ENCODE assay signal across 14 cellular contexts in the genomic region with DNA sequence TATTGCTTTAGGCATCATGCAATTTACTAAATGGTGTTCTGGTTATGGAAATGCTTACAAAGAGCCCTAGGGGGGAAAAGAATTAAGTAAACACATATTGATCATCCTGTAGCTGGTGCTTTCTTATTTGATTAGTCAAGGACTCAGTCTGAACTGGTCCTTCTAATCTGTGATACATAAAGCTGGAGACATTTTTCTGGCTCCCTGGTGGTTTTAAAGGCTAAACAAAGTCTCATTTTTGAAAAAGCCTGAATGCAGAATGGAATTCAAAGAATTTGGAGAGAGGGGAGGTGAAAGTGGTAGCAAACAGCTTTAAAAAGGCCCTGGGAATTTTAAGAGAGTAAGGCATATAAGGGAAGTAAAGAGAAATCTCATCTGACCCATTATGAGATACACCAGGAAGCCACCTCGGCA.
DNase-seq lines count a peak whose midpoint lies in the region; ATAC-seq and TF ChIP-seq lines count a peak whose summit lies in the region.
"Had no signal": no experiment of that assay in that cellular context is flagged by ENCODE, and none has a peak within 500 bp of the region (broad histone marks: within the 10 kb centered on the region; RNA-seq: fewer than 3 reads in every experiment).

No MANE protein-coding gene starts in this region.

- CTCF ChIA-PET in RWPE1 (lab: Yijun Ruan, JAX) = no interaction called here

- intact Hi-C loops in transverse colon (cut with DNase I; ENCODE audit: low total_unique reads) = no loop called here

- H3K27ac ChIP-seq in transverse colon = peak overlapping the region in 1 of 4 donors; percentile 10
- no peak overlapping the region for H3K27ac ChIP-seq in RWPE1

- peak; percentile 47; the same call in 1 of the 2 replicates for TF ChIP-seq EP300 in Ishikawa (IDR thresholded peaks at IDR 0.05; ENCODE audit: borderline replicate concordance)
- TF ChIP-seq EP300 in transverse colon (IDR thresholded peaks at IDR 0.05; ENCODE audit: low read depth) = no peak

- H3K36me3 Mint-ChIP-seq in neural crest cell (ENCODE audit: low read depth) = peaks cover 3% of the 10 kb centered on the region

- DNase-seq in AG09309 (ENCODE audit: low read depth) (peak; percentile 28), choroid plexus epithelial cell (ENCODE audit: low read depth) (peak; percentile 85), neural crest cell (ENCODE audit: low read depth, low spot score) (no peak), amygdala (lab: John Stamatoyannopoulos, UW) (no peak), transverse colon (no peak), RWPE1 (ENCODE audit: low spot score) (no peak)
- DNase-seq: Caco-2, cerebellar nuclear complex, hippocampal formation, NCI-H446 had no signal

- no peaks in the 10 kb centered on the region for H3K9me3 ChIP-seq in transverse colon
- H3K9me3 ChIP-seq: Caco-2 had no signal

- in situ Hi-C loops in transverse colon (cut with MboI; ENCODE audit: low pct_ligation_motif_present in 1 of 4, low pct_unique_long_range_greater_than_20kb in 1 of 4, low sequenced_read_pairs in 3 of 4) = no loop called here

- WGBS in transverse colon (ENCODE audit: low coverage in 1 of 2), 2 donors = 43 to 76% methylated on average over 1 of the region's 1 CpG

- TF ChIP-seq POLR2A in transverse colon (IDR thresholded peaks at IDR 0.05) = no peak

- no peaks in the 10 kb centered on the region for H3K27me3 ChIP-seq in transverse colon

- no peaks in the 10 kb centered on the region for H3K9me3 Mint-ChIP-seq in neural crest cell
- H3K9me3 Mint-ChIP-seq: T-helper 1 cell treated with Interleukin-12 subunit alpha and Interleukin-12 subunit beta and Interleukin-4 antibody, amounts not matched to agents 30 μg/mL and 1 μg/mL, for 36 hours had no signal

- TF ChIP-seq RAD21 in Ishikawa (IDR thresholded peaks at IDR 0.05; ENCODE audit: low read depth) = no peak; the same call in 1 of the 2 replicates

- ATAC-seq in GM21825 (IDR thresholded peaks at IDR 0.05; ENCODE audit: unreplicated experiment) = no peak
- ATAC-seq: HCT116 had no signal

- H3K36me3 ChIP-seq in transverse colon = no peaks in the 10 kb centered on the region

- H3K4me1 Mint-ChIP-seq in neural crest cell = peaks cover 30% of the 10 kb centered on the region

- H3K4me3 ChIP-seq in AG09309 (ENCODE audit: control insufficient read depth, low read depth, low read length) (no peak overlapping the region), choroid plexus epithelial cell (ENCODE audit: low read depth, low read length) (no peak overlapping the region), transverse colon (no peak overlapping the region)

- peak overlapping the region; percentile 95 for H3K27ac Mint-ChIP-seq in neural crest cell (ENCODE audit: unreplicated experiment)
- H3K27ac Mint-ChIP-seq: T-helper 1 cell treated with Interleukin-12 subunit alpha and Interleukin-12 subunit beta and Interleukin-4 antibody, amounts not matched to agents 30 μg/mL and 1 μg/mL, for 36 hours had no signal

- POLR2A ChIA-PET in RWPE1 (lab: Yijun Ruan, JAX; ENCODE audit: low non-redundant PET) = no interaction called here

- H3K27me3 Mint-ChIP-seq in neural crest cell (ENCODE audit: low read depth) = no peaks in the 10 kb centered on the region

- no peak for TF ChIP-seq CTCF in AG09309 (IDR thresholded peaks at IDR 0.05; ENCODE audit: control insufficient read depth, insufficient read depth, low read depth, low read length, missing control alignments)
- no peak for TF ChIP-seq CTCF in choroid plexus epithelial cell (conservative IDR thresholded peaks at IDR 0.05; ENCODE audit: low read depth, low read length)
- no peak for TF ChIP-seq CTCF in neural crest cell (conservative IDR thresholded peaks at IDR 0.05)
- TF ChIP-seq CTCF in transverse colon (IDR thresholded peaks at IDR 0.05) = no peak
- no peak for TF ChIP-seq CTCF in RWPE1 (conservative IDR thresholded peaks at IDR 0.05; ENCODE audit: low read depth)

- no peak overlapping the region for H3K4me3 Mint-ChIP-seq in neural crest cell
- H3K4me3 Mint-ChIP-seq: T-helper 1 cell treated with Interleukin-12 subunit alpha and Interleukin-12 subunit beta and Interleukin-4 antibody, amounts not matched to agents 30 μg/mL and 1 μg/mL, for 36 hours had no signal

- H3K4me1 ChIP-seq in transverse colon = peaks cover 0 to 14% (median 3%) of the 10 kb centered on the region in 4 donors
- H3K4me1 ChIP-seq: Caco-2 had no signal

TF ChIP-seq in Ishikawa, 13 proteins besides CTCF, POLR2A, EP300 and RAD21:
- TF ChIP-seq TEAD4 (IDR thresholded peaks at IDR 0.05) (peak; percentile 90), EGR1 (IDR thresholded peaks at IDR 0.05) (no peak)
TF ChIP-seq in Ishikawa: peak in this region for 1.

Comparison
In these comparisons a context has a peak if more than half of its experiments do, and no peak if none do; other contexts are left out.
1. DNase-seq: peak in AG09309 (single experiment) and choroid plexus epithelial cell (single experiment); none in neural crest cell (single experiment), amygdala (0 of 56), transverse colon (single experiment) and RWPE1 (single experiment).